Comparison of ENCODE assay signal across 8 cellular contexts in genomic region chrX:153927686-153927935, GRCh38. TPM values are rescaled to one million over a fixed set of nuclear protein-coding genes. Genes with fewer than 3 reads are reported as not detected.
DNase-seq lines count a peak whose midpoint lies in the region; ATAC-seq and TF ChIP-seq lines count a peak whose summit lies in the region.

No MANE protein-coding gene starts in this region.

- H3K9me2 ChIP-seq in MM.1S (replicated peaks; ENCODE audit: insufficient read depth, low read length) = no peaks in the 10 kb centered on the region

- no peaks in the 10 kb centered on the region for H3K9me3 ChIP-seq in BLaER1
- H3K9me3 ChIP-seq in MM.1S (replicated peaks; ENCODE audit: insufficient read depth, low read length) = no peaks in the 10 kb centered on the region

- H3K36me3 Mint-ChIP-seq in effector memory CD8-positive, alpha-beta T cell (ENCODE audit: insufficient read depth) = peaks cover 42% of the 10 kb centered on the region
- peaks cover 10% of the 10 kb centered on the region for H3K36me3 Mint-ChIP-seq in neural crest cell (ENCODE audit: low read depth)

- H3K27me3 ChIP-seq in BLaER1 = peaks cover 61% of the 10 kb centered on the region
- H3K27me3 ChIP-seq in MM.1S (replicated peaks; ENCODE audit: insufficient read depth, low read length) = no peaks in the 10 kb centered on the region

- H3F3A ChIP-seq in MM.1S (ENCODE audit: insufficient read depth, low read length) = peaks cover 38% of the 10 kb centered on the region

- H3K4me2 ChIP-seq in BLaER1 = peak overlapping the region; percentile 99
- peak overlapping the region; percentile 73 for H3K4me2 ChIP-seq in MM.1S (ENCODE audit: low read depth, low read length)

- peak overlapping the region; percentile 99 for H3K27ac ChIP-seq in BLaER1
- peak overlapping the region; percentile 98 for H3K27ac ChIP-seq in MM.1S (ENCODE audit: low read length)

- peaks cover 52% of the 10 kb centered on the region for H3K79me2 ChIP-seq in MM.1S (ENCODE audit: low read length)

- peak overlapping the region; percentile 87 to 91 for H3K4me3 Mint-ChIP-seq in effector memory CD8-positive, alpha-beta T cell
- H3K4me3 Mint-ChIP-seq in neural crest cell = peak overlapping the region; percentile 91

- peaks cover 84% of the 10 kb centered on the region for H3K4me1 ChIP-seq in BLaER1
- H3K4me1 ChIP-seq in MM.1S (ENCODE audit: low read length) = peaks cover 11% of the 10 kb centered on the region; the same call in 1 of the 2 replicates

- no peak for ATAC-seq in effector memory CD8-positive, alpha-beta T cell (replicated peaks)
- no peak for ATAC-seq in GM21367 (IDR thresholded peaks at IDR 0.05; ENCODE audit: unreplicated experiment)
- no peak for ATAC-seq in HG03159 (IDR thresholded peaks at IDR 0.05; ENCODE audit: unreplicated experiment)

- peak; percentile 14 for DNase-seq in MM.1S
- DNase-seq in effector memory CD8-positive, alpha-beta T cell = peak in 1 of 3 experiments; percentile 13
- DNase-seq in neural crest cell (ENCODE audit: low read depth, low spot score) = no peak
- no peak for DNase-seq in NCI-H1092 (lab: John Stamatoyannopoulos, UW)
- DNase-seq in kidney glomerular epithelial cell (lab: John Stamatoyannopoulos, UW) = no peak

- H3K36me3 ChIP-seq in BLaER1 = peaks cover 34% of the 10 kb centered on the region
- no peaks in the 10 kb centered on the region for H3K36me3 ChIP-seq in MM.1S (replicated peaks; ENCODE audit: insufficient read depth, low read length)

- H3K27ac Mint-ChIP-seq in effector memory CD8-positive, alpha-beta T cell = peak overlapping the region; percentile 95 to 99
- peak overlapping the region; percentile 86 for H3K27ac Mint-ChIP-seq in neural crest cell (ENCODE audit: unreplicated experiment)

- no peaks in the 10 kb centered on the region for H3K27me3 Mint-ChIP-seq in effector memory CD8-positive, alpha-beta T cell
- H3K27me3 Mint-ChIP-seq in neural crest cell (ENCODE audit: low read depth) = peaks cover 5% of the 10 kb centered on the region

- H4K20me1 ChIP-seq in BLaER1 = peaks cover 98% of the 10 kb centered on the region
- H4K20me1 ChIP-seq in MM.1S (ENCODE audit: insufficient read depth, low read length) = no peaks in the 10 kb centered on the region

- no peak for TF ChIP-seq CTCF in MM.1S (IDR thresholded peaks at IDR 0.05; ENCODE audit: low read length)
- no peak for TF ChIP-seq CTCF in neural crest cell (conservative IDR thresholded peaks at IDR 0.05)

- H3K9me3 Mint-ChIP-seq in effector memory CD8-positive, alpha-beta T cell = no peaks in the 10 kb centered on the region
- H3K9me3 Mint-ChIP-seq in neural crest cell = no peaks in the 10 kb centered on the region

- no peak overlapping the region for H2AFZ ChIP-seq in MM.1S (ENCODE audit: low read length)

- peak overlapping the region; percentile 70 for H3K4me3 ChIP-seq in BLaER1
- H3K4me3 ChIP-seq in MM.1S (ENCODE audit: low read length) = peak overlapping the region; percentile 78

- peaks cover 21 to 34% of the 10 kb centered on the region in 2 donors for H3K4me1 Mint-ChIP-seq in effector memory CD8-positive, alpha-beta T cell (ENCODE audit: low read depth in 2 of 2)
- peaks cover 32% of the 10 kb centered on the region for H3K4me1 Mint-ChIP-seq in neural crest cell

- H3K9ac ChIP-seq in BLaER1 = peak overlapping the region; percentile 97
- H3K9ac ChIP-seq in MM.1S (ENCODE audit: low read length) = peak overlapping the region; percentile 91

RNA-seq across cellular contexts. Expression of gene ARHGAP4, which starts 1.5 kb away (rescaled TPM):
- 10.2 and 10.7 TPM in 2 replicates for total RNA-seq in neural crest cell

RNA-seq across cellular contexts. Expression of gene NAA10, which starts 7.2 kb away (rescaled TPM):
- 116 and 124 TPM in 2 replicates for total RNA-seq in neural crest cell

RNA-seq across cellular contexts. Expression of gene RENBP, which starts 16.8 kb away (rescaled TPM):
- total RNA-seq in neural crest cell = 11.4 and 11.8 TPM in 2 replicates

RNA-seq across cellular contexts. Expression of gene AVPR2, which starts 23.1 kb away (rescaled TPM):
- total RNA-seq in neural crest cell = not detected in 2 replicates

RNA-seq across cellular contexts. Expression of gene L1CAM, which starts 41.6 kb away (rescaled TPM):
- 133 and 137 TPM in 2 replicates for total RNA-seq in neural crest cell
